In the genomic region with DNA sequence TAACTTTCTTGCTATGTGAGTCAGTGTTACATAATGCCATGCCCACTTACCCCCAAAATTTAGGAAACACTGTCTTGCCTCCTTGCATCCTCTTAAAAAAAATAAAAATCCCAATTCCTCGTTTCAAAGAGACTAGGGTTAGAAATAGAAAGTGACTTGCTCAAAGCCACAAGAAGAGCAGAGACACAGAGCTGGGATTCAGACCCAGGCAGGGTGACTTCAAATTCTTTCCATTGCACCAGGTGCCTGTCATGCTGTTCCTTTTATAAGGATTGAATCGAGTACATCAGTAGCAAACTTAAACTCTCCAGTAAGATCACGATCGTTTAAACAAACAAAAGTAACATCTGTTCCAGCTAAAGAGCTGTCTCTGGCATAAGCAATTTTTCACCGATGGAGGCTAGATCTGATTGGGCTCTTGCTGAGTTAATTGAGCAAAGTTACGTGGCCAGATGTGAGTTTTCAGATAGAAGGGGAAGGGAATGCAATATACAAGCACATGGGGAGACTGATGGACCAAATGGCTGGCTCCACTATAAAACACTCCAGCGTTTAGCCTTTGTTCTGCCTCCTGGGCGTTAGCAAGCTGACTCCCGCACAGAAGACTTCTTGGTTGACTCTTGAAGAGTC, we compare ENCODE assay signal across 12 cellular contexts.
DNase-seq lines count a peak whose midpoint lies in the region; ATAC-seq and TF ChIP-seq lines count a peak whose summit lies in the region.
"Had no signal": no experiment of that assay in that cellular context is flagged by ENCODE, and none has a peak within 500 bp of the region (broad histone marks: within the 10 kb centered on the region; RNA-seq: fewer than 3 reads in every experiment).

No MANE protein-coding gene starts in this region.

- H3K4me3 ChIP-seq in DOHH2 (ENCODE audit: low read length) (peak overlapping the region; percentile 6), choroid plexus epithelial cell (ENCODE audit: low read depth, low read length) (no peak overlapping the region), thyroid gland (replicated peaks in 1 of 3) (no peak overlapping the region)

- H3K27ac ChIP-seq in DOHH2 (ENCODE audit: low read depth, low read length) (no peak overlapping the region), thyroid gland (no peak overlapping the region)

- H3K79me2 ChIP-seq in DOHH2 (ENCODE audit: control insufficient read depth, low read length) = no peaks in the 10 kb centered on the region

- no peaks in the 10 kb centered on the region for H3K9me3 Mint-ChIP-seq in osteocyte (ENCODE audit: unreplicated experiment)
- H3K9me3 Mint-ChIP-seq in stimulated activated effector memory CD8-positive, alpha-beta T cell treated with anti-CD3 and anti-CD28 coated beads, Interleukin-12 subunit alpha, Interleukin-12 subunit beta, amount 100 ng/mL, for 72 hours = no peaks in the 10 kb centered on the region
- H3K9me3 Mint-ChIP-seq: activated naive CD4-positive, alpha-beta T cell treated with anti-CD3 and anti-CD28 coated beads for 36 hours; T-helper 1 cell treated with Interleukin-12 subunit alpha and Interleukin-12 subunit beta and Interleukin-4 antibody, amounts not matched to agents 30 μg/mL and 1 μg/mL, for 36 hours had no signal

- DNase-seq in NCI-H1417 treated with DMSO at 0.1 percent for 48 hours (lab: John Stamatoyannopoulos, UW) = peak; percentile 6
- peak; percentile 40 for DNase-seq in choroid plexus epithelial cell (ENCODE audit: low read depth)
- DNase-seq in osteocyte (ENCODE audit: extremely low spot score, unreplicated experiment) = no peak
- no peak for DNase-seq in thyroid gland
- no peak for DNase-seq in GF-D8 (lab: John Stamatoyannopoulos, UW)
- DNase-seq in stimulated activated effector memory CD8-positive, alpha-beta T cell treated with anti-CD3 and anti-CD28 coated beads, Interleukin-12 subunit alpha, Interleukin-12 subunit beta, amount 100 ng/mL, for 72 hours (ENCODE audit: low spot score in 2 of 2) = no peak
- DNase-seq: activated CD8-positive, alpha-beta T cell treated with anti-CD3 and anti-CD28 coated beads, Interleukin-2, amount 10 ng/mL, durations not matched to agents 7 days and 5 days; activated naive CD4-positive, alpha-beta T cell treated with anti-CD3 and anti-CD28 coated beads for 36 hours; NCI-H1105 treated with DMSO at 0.1 percent for 48 hours; substantia nigra had no signal

- H3F3A ChIP-seq in DOHH2 (ENCODE audit: control insufficient read depth, insufficient read depth) = no peaks in the 10 kb centered on the region; the same call in 1 of the 2 replicates

- peaks cover 13% of the 10 kb centered on the region for H3K4me1 Mint-ChIP-seq in osteocyte (ENCODE audit: unreplicated experiment)
- peaks cover under 1% of the 10 kb centered on the region for H3K4me1 Mint-ChIP-seq in stimulated activated effector memory CD8-positive, alpha-beta T cell treated with anti-CD3 and anti-CD28 coated beads, Interleukin-12 subunit alpha, Interleukin-12 subunit beta, amount 100 ng/mL, for 72 hours

- H3K4me2 ChIP-seq in DOHH2 (ENCODE audit: low read length) = peak overlapping the region; percentile 31

- TF ChIP-seq CTCF in DOHH2 (IDR thresholded peaks at IDR 0.05; ENCODE audit: low read depth, low read length, poor library complexity, severe bottlenecking) (no peak), choroid plexus epithelial cell (conservative IDR thresholded peaks at IDR 0.05; ENCODE audit: low read depth, low read length) (no peak), osteocyte (IDR thresholded peaks at IDR 0.05) (no peak), thyroid gland (IDR thresholded peaks at IDR 0.05) (no peak)

- H3K36me3 ChIP-seq in DOHH2 (ENCODE audit: control insufficient read depth, low read length) = peaks cover 5% of the 10 kb centered on the region; the same call in 1 of the 2 replicates
- H3K36me3 ChIP-seq in thyroid gland = no peaks in the 10 kb centered on the region

- H3K4me1 ChIP-seq in DOHH2 (ENCODE audit: control insufficient read depth, low read length) (peaks cover 66% of the 10 kb centered on the region), thyroid gland (no peaks in the 10 kb centered on the region)

- H3K27ac Mint-ChIP-seq in osteocyte (ENCODE audit: unreplicated experiment) = peak overlapping the region; percentile 31
- no peak overlapping the region for H3K27ac Mint-ChIP-seq in stimulated activated effector memory CD8-positive, alpha-beta T cell treated with anti-CD3 and anti-CD28 coated beads, Interleukin-12 subunit alpha, Interleukin-12 subunit beta, amount 100 ng/mL, for 72 hours
- H3K27ac Mint-ChIP-seq: activated CD8-positive, alpha-beta T cell treated with anti-CD3 and anti-CD28 coated beads, Interleukin-2, amount 10 ng/mL, durations not matched to agents 7 days and 5 days; activated naive CD4-positive, alpha-beta T cell treated with anti-CD3 and anti-CD28 coated beads for 36 hours; T-helper 1 cell treated with Interleukin-12 subunit alpha and Interleukin-12 subunit beta and Interleukin-4 antibody, amounts not matched to agents 30 μg/mL and 1 μg/mL, for 36 hours had no signal

- no peaks in the 10 kb centered on the region for H3K9me2 ChIP-seq in DOHH2 (replicated peaks; ENCODE audit: control insufficient read depth, low read length)

- 56 to 58% methylated on average over 9 of the region's 9 CpGs for WGBS in thyroid gland, 2 donors

- H4K20me1 ChIP-seq in DOHH2 (ENCODE audit: control insufficient read depth, insufficient read depth, low read depth, low read length) = no peaks in the 10 kb centered on the region

- H3K9me3 ChIP-seq in DOHH2 (ENCODE audit: control insufficient read depth, insufficient read depth, low read length) = no peaks in the 10 kb centered on the region
- H3K9me3 ChIP-seq in thyroid gland = no peaks in the 10 kb centered on the region

- intact Hi-C loops in thyroid gland (cut with DNase I) = no loop called here

- peaks cover 2% of the 10 kb centered on the region for H3K36me3 Mint-ChIP-seq in osteocyte (ENCODE audit: unreplicated experiment)
- no peaks in the 10 kb centered on the region for H3K36me3 Mint-ChIP-seq in stimulated activated effector memory CD8-positive, alpha-beta T cell treated with anti-CD3 and anti-CD28 coated beads, Interleukin-12 subunit alpha, Interleukin-12 subunit beta, amount 100 ng/mL, for 72 hours

- no peaks in the 10 kb centered on the region for H3K27me3 Mint-ChIP-seq in osteocyte (ENCODE audit: unreplicated experiment)

- TF ChIP-seq POLR2A in thyroid gland (IDR thresholded peaks at IDR 0.05) = no peak

- no peak for ATAC-seq in stimulated activated effector memory CD8-positive, alpha-beta T cell treated with anti-CD3 and anti-CD28 coated beads, Interleukin-12 subunit alpha, Interleukin-12 subunit beta, amount 100 ng/mL, for 72 hours
- ATAC-seq: activated CD8-positive, alpha-beta T cell treated with anti-CD3 and anti-CD28 coated beads, Interleukin-2, amount 10 ng/mL, durations not matched to agents 7 days and 5 days had no signal

- H3K27me3 ChIP-seq in DOHH2 (ENCODE audit: control insufficient read depth, low read length) = no peaks in the 10 kb centered on the region
- H3K27me3 ChIP-seq in thyroid gland = no peaks in the 10 kb centered on the region

- H3K4me3 Mint-ChIP-seq in osteocyte (ENCODE audit: unreplicated experiment) = peak overlapping the region; percentile 31
- H3K4me3 Mint-ChIP-seq in stimulated activated effector memory CD8-positive, alpha-beta T cell treated with anti-CD3 and anti-CD28 coated beads, Interleukin-12 subunit alpha, Interleukin-12 subunit beta, amount 100 ng/mL, for 72 hours = no peak overlapping the region
- H3K4me3 Mint-ChIP-seq: activated CD8-positive, alpha-beta T cell treated with anti-CD3 and anti-CD28 coated beads, Interleukin-2, amount 10 ng/mL, durations not matched to agents 7 days and 5 days; activated naive CD4-positive, alpha-beta T cell treated with anti-CD3 and anti-CD28 coated beads for 36 hours; T-helper 1 cell treated with Interleukin-12 subunit alpha and Interleukin-12 subunit beta and Interleukin-4 antibody, amounts not matched to agents 30 μg/mL and 1 μg/mL, for 36 hours had no signal

Comparison
In these comparisons a context has a peak if more than half of its experiments do, and no peak if none do; other contexts are left out.
1. DNase-seq: peak in NCI-H1417 treated with DMSO at 0.1 percent for 48 hours (single experiment) and choroid plexus epithelial cell (single experiment); none in osteocyte (single experiment), thyroid gland (0 of 2), GF-D8 (single experiment) and stimulated activated effector memory CD8-positive, alpha-beta T cell treated with anti-CD3 and anti-CD28 coated beads, Interleukin-12 subunit alpha, Interleukin-12 subunit beta, amount 100 ng/mL, for 72 hours (0 of 2).